In genomic region chr1:52697795-52698674, GRCh38 we compare ENCODE assay signal across 8 cellular contexts. TPM values are rescaled to one million over a fixed set of nuclear protein-coding genes. Genes with fewer than 3 reads are reported as not detected.
DNase-seq lines count a peak whose midpoint lies in the region; ATAC-seq, FAIRE-seq and TF ChIP-seq lines count a peak whose summit lies in the region.

Gene COA7 (minus strand): TSS chr1:52698347. CDS start chr1:52698326, 21 bp downstream.

- H3K27me3 ChIP-seq in HAP-1 (ENCODE audit: low read depth) (no peaks in the 10 kb centered on the region), cardiac muscle cell (no peaks in the 10 kb centered on the region), pancreas (no peaks in the 10 kb centered on the region), tibial nerve (no peaks in the 10 kb centered on the region)

- H3K4me1 ChIP-seq in HAP-1 = peaks cover 12% of the 10 kb centered on the region
- H3K4me1 ChIP-seq in cardiac muscle cell (ENCODE audit: low read depth) = no peaks in the 10 kb centered on the region
- peaks cover 9 to 15% (median 11%) of the 10 kb centered on the region in 3 donors for H3K4me1 ChIP-seq in pancreas
- H3K4me1 ChIP-seq in tibial nerve = peaks cover 0 to 24% (median 6%) of the 10 kb centered on the region in 4 donors

- H3K4me1 Mint-ChIP-seq in activated naive CD8-positive, alpha-beta T cell treated with anti-CD3 and anti-CD28 coated beads, Interleukin-2, amount 50 U/mL, for 24 hours = peaks cover 42% of the 10 kb centered on the region

- in situ Hi-C loops in HAP-1 (cut with MboI; ENCODE audit: low sequenced_read_pairs) = loop anchor here (25.0 kb wide), 2 partner anchors 286 to 811 kb away; partner anchors contain the start of genes NRDC, ORC1 and PRPF38A

- peak within 1 kb of the TSS; percentile 67 for H3K27ac ChIP-seq in cardiac muscle cell
- H3K27ac ChIP-seq in pancreas = peak within 1 kb of the TSS; percentile 49 to 84 (median 77)
- H3K27ac ChIP-seq in tibial nerve = peak within 1 kb of the TSS; percentile 78 to 83 (median 81)

- DNase-seq in Daoy (ENCODE audit: low read depth) (peak; percentile 93), HAP-1 (ENCODE audit: low spot score in 2 of 2) (peak; percentile 70 to 90), NCI-H1092 (lab: John Stamatoyannopoulos, UW) (peak; percentile 66), SW480 (ENCODE audit: low spot score) (peak; percentile 77), cardiac muscle cell (ENCODE audit: low read depth in 1 of 2, low spot score in 1 of 2) (peak; percentile 90 to 91), pancreas (peak; percentile 85 to 95 (median 90)), tibial nerve (ENCODE audit: low spot score in 2 of 2) (peak; percentile 81 to 83)
- peak; percentile 83 for DNase-seq in activated naive CD8-positive, alpha-beta T cell treated with anti-CD3 and anti-CD28 coated beads, Interleukin-2, amount 50 U/mL, for 24 hours

- peaks cover 4% of the 10 kb centered on the region; the same call in 1 of the 2 replicates for H3K9me3 ChIP-seq in HAP-1
- no peaks in the 10 kb centered on the region for H3K9me3 ChIP-seq in cardiac muscle cell (ENCODE audit: low read depth)
- H3K9me3 ChIP-seq in pancreas = no peaks in the 10 kb centered on the region
- no peaks in the 10 kb centered on the region for H3K9me3 ChIP-seq in tibial nerve

- no peak for FAIRE-seq in pancreas (lab: Jason Lieb, UNC)

- WGBS in pancreas, 2 donors = 2 to 3% methylated on average over 61 to 68 of the region's 68 CpGs
- 2 to 4% methylated on average over 36 to 68 of the region's 68 CpGs for whole genome bisulfite sequencing in tibial nerve, 2 donors

- intact Hi-C loops in pancreas (cut with DNase I) = no loop called here

- TF ChIP-seq EP300 in tibial nerve (IDR thresholded peaks at IDR 0.05) = peak; percentile 57 to 88

- H3K36me3 Mint-ChIP-seq in activated naive CD8-positive, alpha-beta T cell treated with anti-CD3 and anti-CD28 coated beads, Interleukin-2, amount 50 U/mL, for 24 hours (ENCODE audit: low read depth) = peaks cover 17% of the 10 kb centered on the region

- peak within 1 kb of the TSS; percentile 93 for H3K4me3 Mint-ChIP-seq in activated naive CD8-positive, alpha-beta T cell treated with anti-CD3 and anti-CD28 coated beads, Interleukin-2, amount 50 U/mL, for 24 hours

- H3K27ac Mint-ChIP-seq in activated naive CD8-positive, alpha-beta T cell treated with anti-CD3 and anti-CD28 coated beads, Interleukin-2, amount 50 U/mL, for 24 hours = peak within 1 kb of the TSS; percentile 94

- peaks cover 17% of the 10 kb centered on the region for H3K36me3 ChIP-seq in HAP-1 (replicated peaks)
- no peaks in the 10 kb centered on the region for H3K36me3 ChIP-seq in cardiac muscle cell
- no peaks in the 10 kb centered on the region for H3K36me3 ChIP-seq in pancreas
- H3K36me3 ChIP-seq in tibial nerve = peaks cover 0 to 2% (median 0%) of the 10 kb centered on the region in 3 donors

- H3K9me3 Mint-ChIP-seq in activated naive CD8-positive, alpha-beta T cell treated with anti-CD3 and anti-CD28 coated beads, Interleukin-2, amount 50 U/mL, for 24 hours = no peaks in the 10 kb centered on the region

- peaks cover 2% of the 10 kb centered on the region for H3K27me3 Mint-ChIP-seq in activated naive CD8-positive, alpha-beta T cell treated with anti-CD3 and anti-CD28 coated beads, Interleukin-2, amount 50 U/mL, for 24 hours

- TF ChIP-seq POLR2A in tibial nerve (IDR thresholded peaks at IDR 0.05) = peak; percentile 33 to 57

- H3K4me3 ChIP-seq in HAP-1 (peak within 1 kb of the TSS; percentile 70), cardiac muscle cell (peak within 1 kb of the TSS; percentile 37), pancreas (peak within 1 kb of the TSS; percentile 61 to 78 (median 66)), tibial nerve (peak within 1 kb of the TSS; percentile 62 to 76 (median 68))

- TF ChIP-seq CTCF in cardiac muscle cell (IDR thresholded peaks at IDR 0.05; ENCODE audit: low read depth, low read length) (no peak), pancreas (IDR thresholded peaks at IDR 0.05) (no peak), tibial nerve (IDR thresholded peaks at IDR 0.05) (peak in 1 of 5 experiments; percentile 25)

- peak; percentile 63 for ATAC-seq in activated naive CD8-positive, alpha-beta T cell treated with anti-CD3 and anti-CD28 coated beads, Interleukin-2, amount 50 U/mL, for 24 hours
- peak; percentile 80 to 89 (median 84) for ATAC-seq in pancreas

RNA-seq across cellular contexts. Expression of gene COA7, which starts in this region (rescaled TPM):
- total RNA-seq in Daoy (2014; rRNA removed; shearing (Covaris generic)) = 11.9 and 12.6 TPM in 2 replicates
- total RNA-seq in cardiac muscle cell (5.6 and 7.6 TPM in 2 replicates), pancreas (10 to 100 TPM in 3 of 6 donors, 1 to 10 TPM in 3; 7.2 to 18.6 (median 9.4) TPM), tibial nerve (10 to 100 TPM in 1 of 4 donors, 1 to 10 TPM in 3; 7.5 to 10.5 (median 8.9) TPM)
- polyA plus RNA-seq in cardiac muscle cell (10.4 and 14.2 TPM in 2 replicates), pancreas (1 to 10 TPM; 2.1 to 4.8 TPM)

Comparison
In these comparisons a context has a peak if more than half of its experiments do, and no peak if none do; other contexts are left out.
1. Peak in every context shown above with its lines: DNase-seq, ATAC-seq, H3K4me3 ChIP-seq and H3K27ac ChIP-seq.